8 cellular contexts compared by ENCODE assay signal in genomic region chr13:73765651-73766384, GRCh38.
DNase-seq lines count a peak whose midpoint lies in the region; ATAC-seq and TF ChIP-seq lines count a peak whose summit lies in the region.

No MANE protein-coding gene starts in this region.

- H3K4me2 ChIP-seq in osteoblast (ENCODE audit: insufficient read depth, low read length): no peak overlapping the region

- H3K27ac ChIP-seq in SK-N-MC: peak overlapping the region; percentile 95
- H3K27ac ChIP-seq in thymus (ENCODE audit: low read depth): peak overlapping the region; percentile 89
- no peak overlapping the region for H3K27ac ChIP-seq in osteoblast (ENCODE audit: low read depth, low read length)

- intact Hi-C loops in left cardiac atrium (cut with DNase I) (no loop called here), posterior cingulate gyrus (cut with DNase I) (no loop called here)

- H3K4me1 ChIP-seq in thymus (ENCODE audit: control insufficient read depth, insufficient read depth, low read length) (peaks cover 19% of the 10 kb centered on the region), osteoblast (ENCODE audit: insufficient read depth, low read length) (peaks cover 5% of the 10 kb centered on the region)

- H3K27me3 Mint-ChIP-seq in activated naive CD8-positive, alpha-beta T cell treated with anti-CD3 and anti-CD28 coated beads for 36 hours: no peaks in the 10 kb centered on the region

- H4K20me1 ChIP-seq in osteoblast (ENCODE audit: insufficient read depth, low read length): no peaks in the 10 kb centered on the region

- H3K9me3 Mint-ChIP-seq in activated naive CD8-positive, alpha-beta T cell treated with anti-CD3 and anti-CD28 coated beads for 36 hours: peaks cover 11% of the 10 kb centered on the region

- WGBS in thymus: 8% methylated on average over 12 of the region's 12 CpGs

- peaks cover 41% of the 10 kb centered on the region for H3K36me3 Mint-ChIP-seq in activated naive CD8-positive, alpha-beta T cell treated with anti-CD3 and anti-CD28 coated beads for 36 hours

- H3K36me3 ChIP-seq in SK-N-MC (ENCODE audit: insufficient read depth, low read length) (no peaks in the 10 kb centered on the region; the same call in 1 of the 2 replicates), thymus (ENCODE audit: control insufficient read depth, insufficient read depth) (no peaks in the 10 kb centered on the region), osteoblast (ENCODE audit: insufficient read depth, low read length) (peaks cover 17% of the 10 kb centered on the region)

- H3K9me3 ChIP-seq in SK-N-MC (ENCODE audit: low read depth, low read length): no peaks in the 10 kb centered on the region
- no peaks in the 10 kb centered on the region for H3K9me3 ChIP-seq in thymus (ENCODE audit: control insufficient read depth)
- no peaks in the 10 kb centered on the region for H3K9me3 ChIP-seq in osteoblast (ENCODE audit: low read depth, low read length)

- peak overlapping the region; percentile 98 for H3K27ac Mint-ChIP-seq in activated naive CD8-positive, alpha-beta T cell treated with anti-CD3 and anti-CD28 coated beads for 36 hours

- H3K79me2 ChIP-seq in osteoblast (ENCODE audit: insufficient read depth, low read length): peaks cover 31% of the 10 kb centered on the region

- H3K27me3 ChIP-seq in thymus (ENCODE audit: control insufficient read depth, insufficient read depth) (no peaks in the 10 kb centered on the region), osteoblast (ENCODE audit: insufficient read depth, low read length) (no peaks in the 10 kb centered on the region)

- H3K4me1 Mint-ChIP-seq in activated naive CD8-positive, alpha-beta T cell treated with anti-CD3 and anti-CD28 coated beads for 36 hours: peaks cover 64% of the 10 kb centered on the region

- ATAC-seq in GM19328 (IDR thresholded peaks at IDR 0.05; ENCODE audit: unreplicated experiment) (peak; percentile 43), HG03558 (IDR thresholded peaks at IDR 0.05; ENCODE audit: extremely low read depth, unreplicated experiment) (peak; percentile 47), left cardiac atrium (peak; percentile 90 to 91)

- no peak for TF ChIP-seq CTCF in osteoblast (IDR thresholded peaks at IDR 0.05; ENCODE audit: extremely low read depth, low read depth, low read length)

- H3K4me3 ChIP-seq in SK-N-MC (peak overlapping the region; percentile 72), thymus (ENCODE audit: low read length) (no peak overlapping the region), osteoblast (ENCODE audit: insufficient read depth, low read length) (no peak overlapping the region)

- DNase-seq in SK-N-MC (ENCODE audit: low read depth, low spot score) (peak; percentile 87), left cardiac atrium (peak; percentile 80), posterior cingulate gyrus (peak; percentile 62 to 94 (median 72)), osteoblast (ENCODE audit: insufficient read length, low spot score, missing footprints) (no peak)
- peak; percentile 79 for DNase-seq in activated naive CD8-positive, alpha-beta T cell treated with anti-CD3 and anti-CD28 coated beads for 36 hours

- peak overlapping the region; percentile 27 for H3K9ac ChIP-seq in SK-N-MC (ENCODE audit: insufficient read length)

- H3K4me3 Mint-ChIP-seq in activated naive CD8-positive, alpha-beta T cell treated with anti-CD3 and anti-CD28 coated beads for 36 hours: peak overlapping the region; percentile 79

- no peak overlapping the region for H2AFZ ChIP-seq in osteoblast (ENCODE audit: low read length)
